ENCODE assay signal across 31 cellular contexts in the genomic region with DNA sequence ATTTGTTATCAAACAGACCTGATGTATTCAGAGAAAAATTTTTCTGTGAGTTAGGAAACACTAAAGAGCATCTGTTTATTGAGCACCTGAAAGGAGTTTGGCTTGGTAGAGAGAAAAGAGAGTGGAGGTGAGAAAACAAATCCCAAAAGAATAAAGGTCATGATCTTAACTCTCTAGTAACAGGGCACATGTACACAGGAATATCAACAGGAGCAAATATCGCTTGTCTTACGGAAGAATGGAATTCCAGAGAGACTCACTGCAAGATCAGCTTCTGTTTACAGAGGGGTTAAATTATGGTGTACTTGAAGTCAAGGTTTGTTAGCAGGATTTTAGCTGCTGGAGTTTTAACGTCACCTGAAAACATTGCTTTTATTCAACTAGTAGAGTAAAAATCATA.
"Had no signal": no experiment of that assay in that cellular context is flagged by ENCODE, and none has a peak within 500 bp of the region (broad histone marks: within the 10 kb centered on the region; RNA-seq: fewer than 3 reads in every experiment).

No MANE protein-coding gene starts in this region.

- ATAC-seq: activated CD4-positive, CD25-positive, alpha-beta regulatory T cell treated with anti-CD3 and anti-CD28 coated beads, Interleukin-2, amount 50 U/mL, for 24 hours; esophagus mucosa; heart left ventricle; left lung; lower lobe of right lung; mucosa of descending colon; natural killer cell treated with Interleukin-12 subunit alpha and Interleukin-12 subunit beta and Interleukin-15 and Interleukin-18, amount 100 ng/mL, for 72 hours; stimulated activated effector memory CD8-positive, alpha-beta T cell treated with anti-CD3 and anti-CD28 coated beads, Interleukin-12 subunit alpha, Interleukin-12 subunit beta, amount 100 ng/mL, for 72 hours; T-helper 17 cell had no signal

- H3K9me3 Mint-ChIP-seq: activated CD4-positive, alpha-beta memory T cell treated with anti-CD3 and anti-CD28 coated beads for 36 hours; activated naive CD4-positive, alpha-beta T cell treated with anti-CD3 and anti-CD28 coated beads, Interleukin-2, amount 10 ng/mL, durations not matched to agents 7 days and 5 days; activated naive CD8-positive, alpha-beta T cell treated with anti-CD3 and anti-CD28 coated beads, Interleukin-2, amount 10 ng/mL, durations not matched to agents 7 days and 5 days; activated T-helper 1 cell treated with anti-CD3 and anti-CD28 coated beads, Interleukin-12 subunit alpha, Interleukin-12 subunit beta, Interleukin-2, Interleukin-4 antibody, amounts not matched to agents 30 ng/mL and 10 ng/mL and 1 ng/mL, durations not matched to agents 14 hours and 24 hours and 36 hours; brain; natural killer cell treated with Interleukin-12 subunit alpha and Interleukin-12 subunit beta and Interleukin-15 and Interleukin-18, amount 100 ng/mL, for 72 hours; stimulated activated effector memory CD8-positive, alpha-beta T cell treated with anti-CD3 and anti-CD28 coated beads, Interleukin-12 subunit alpha, Interleukin-12 subunit beta, amount 100 ng/mL, for 72 hours had no signal

- DNase-seq: activated CD4-positive, alpha-beta memory T cell treated with anti-CD3 and anti-CD28 coated beads for 36 hours; activated CD4-positive, alpha-beta T cell treated with anti-CD3 and anti-CD28 coated beads for 48 hours; activated CD8-positive, alpha-beta memory T cell treated with anti-CD3 and anti-CD28 coated beads, Interleukin-2, amount 50 U/mL, for 4 hours; activated gamma-delta T cell; activated naive CD4-positive, alpha-beta T cell treated with anti-CD3 and anti-CD28 coated beads, Interleukin-2, amount 10 ng/mL, durations not matched to agents 7 days and 5 days; activated naive CD8-positive, alpha-beta T cell treated with anti-CD3 and anti-CD28 coated beads, Interleukin-2, amount 10 ng/mL, durations not matched to agents 7 days and 5 days; activated T-cell treated with anti-CD3 and anti-CD28 coated beads, Interleukin-2, amount 50 U/mL, for 1 hour; central memory CD4-positive, alpha-beta T cell; foreskin fibroblast; heart left ventricle; kidney glomerular epithelial cell; left lung; lower lobe of right lung; mesendoderm; mucosa of descending colon; posterior cingulate gyrus; sigmoid colon; small intestine; stimulated activated CD4-positive, alpha-beta T cell treated with anti-CD3 and anti-CD28 coated beads, Interleukin-4, amount 100 ng/mL, for 24 hours; stomach; T-helper 17 cell; T1000; thyroid gland; upper lobe of left lung; WERI-Rb-1 had no signal

- FAIRE-seq: small intestine had no signal

- H3K36me3 Mint-ChIP-seq: activated naive CD4-positive, alpha-beta T cell treated with anti-CD3 and anti-CD28 coated beads, Interleukin-2, amount 10 ng/mL, durations not matched to agents 7 days and 5 days; activated naive CD8-positive, alpha-beta T cell treated with anti-CD3 and anti-CD28 coated beads, Interleukin-2, amount 10 ng/mL, durations not matched to agents 7 days and 5 days; brain; natural killer cell treated with Interleukin-12 subunit alpha and Interleukin-12 subunit beta and Interleukin-15 and Interleukin-18, amount 100 ng/mL, for 72 hours; stimulated activated effector memory CD8-positive, alpha-beta T cell treated with anti-CD3 and anti-CD28 coated beads, Interleukin-12 subunit alpha, Interleukin-12 subunit beta, amount 100 ng/mL, for 72 hours had no signal

- H3K27me3 Mint-ChIP-seq: activated CD4-positive, alpha-beta memory T cell treated with anti-CD3 and anti-CD28 coated beads for 36 hours; activated naive CD4-positive, alpha-beta T cell treated with anti-CD3 and anti-CD28 coated beads, Interleukin-2, amount 10 ng/mL, durations not matched to agents 7 days and 5 days; activated naive CD8-positive, alpha-beta T cell treated with anti-CD3 and anti-CD28 coated beads, Interleukin-2, amount 10 ng/mL, durations not matched to agents 7 days and 5 days; brain; natural killer cell treated with Interleukin-12 subunit alpha and Interleukin-12 subunit beta and Interleukin-15 and Interleukin-18, amount 100 ng/mL, for 72 hours; T-helper 17 cell had no signal

- H3K4me3 Mint-ChIP-seq: activated CD4-positive, alpha-beta memory T cell treated with anti-CD3 and anti-CD28 coated beads for 36 hours; activated naive CD4-positive, alpha-beta T cell treated with anti-CD3 and anti-CD28 coated beads, Interleukin-2, amount 10 ng/mL, durations not matched to agents 7 days and 5 days; activated naive CD8-positive, alpha-beta T cell treated with anti-CD3 and anti-CD28 coated beads, Interleukin-2, amount 10 ng/mL, durations not matched to agents 7 days and 5 days; activated T-helper 1 cell treated with anti-CD3 and anti-CD28 coated beads, Interleukin-12 subunit alpha, Interleukin-12 subunit beta, Interleukin-2, Interleukin-4 antibody, amounts not matched to agents 30 ng/mL and 10 ng/mL and 1 ng/mL, durations not matched to agents 14 hours and 24 hours and 36 hours; brain; natural killer cell treated with Interleukin-12 subunit alpha and Interleukin-12 subunit beta and Interleukin-15 and Interleukin-18, amount 100 ng/mL, for 72 hours; stimulated activated effector memory CD8-positive, alpha-beta T cell treated with anti-CD3 and anti-CD28 coated beads, Interleukin-12 subunit alpha, Interleukin-12 subunit beta, amount 100 ng/mL, for 72 hours; T-helper 17 cell had no signal

- H3K27ac Mint-ChIP-seq: activated CD4-positive, alpha-beta memory T cell treated with anti-CD3 and anti-CD28 coated beads for 36 hours; activated naive CD4-positive, alpha-beta T cell treated with anti-CD3 and anti-CD28 coated beads, Interleukin-2, amount 10 ng/mL, durations not matched to agents 7 days and 5 days; activated naive CD8-positive, alpha-beta T cell treated with anti-CD3 and anti-CD28 coated beads, Interleukin-2, amount 10 ng/mL, durations not matched to agents 7 days and 5 days; activated T-helper 1 cell treated with anti-CD3 and anti-CD28 coated beads, Interleukin-12 subunit alpha, Interleukin-12 subunit beta, Interleukin-2, Interleukin-4 antibody, amounts not matched to agents 30 ng/mL and 10 ng/mL and 1 ng/mL, durations not matched to agents 14 hours and 24 hours and 36 hours; natural killer cell treated with Interleukin-12 subunit alpha and Interleukin-12 subunit beta and Interleukin-15 and Interleukin-18, amount 100 ng/mL, for 72 hours; stimulated activated effector memory CD8-positive, alpha-beta T cell treated with anti-CD3 and anti-CD28 coated beads, Interleukin-12 subunit alpha, Interleukin-12 subunit beta, amount 100 ng/mL, for 72 hours; T-helper 17 cell had no signal
